16 cellular contexts compared by ENCODE assay signal in genomic region chr12:103102225-103102744, GRCh38.
DNase-seq lines count a peak whose midpoint lies in the region; ATAC-seq and TF ChIP-seq lines count a peak whose summit lies in the region.
"Had no signal": no experiment of that assay in that cellular context is flagged by ENCODE, and none has a peak within 500 bp of the region (broad histone marks: within the 10 kb centered on the region; RNA-seq: fewer than 3 reads in every experiment).

No MANE protein-coding gene starts in this region.

- POLR2A ChIA-PET in HEK293T (lab: Yijun Ruan, JAX), result no interaction called here

- peak overlapping the region; percentile 19 for H3K27ac Mint-ChIP-seq in activated T-helper 2 cell treated with anti-CD3 and anti-CD28 coated beads, Interferon-gamma antibody, Interleukin-2, Interleukin-4, amounts not matched to agents 10 μg/mL and 5 μg/mL and 100 μg/mL, durations not matched to agents 14 hours and 24 hours and 36 hours
- H3K27ac Mint-ChIP-seq: WTC11 had no signal

- H3K9me3 Mint-ChIP-seq in activated T-helper 2 cell treated with anti-CD3 and anti-CD28 coated beads, Interferon-gamma antibody, Interleukin-2, Interleukin-4, amounts not matched to agents 10 μg/mL and 5 μg/mL and 100 μg/mL, durations not matched to agents 14 hours and 24 hours and 36 hours, result peaks cover 3% of the 10 kb centered on the region
- H3K9me3 Mint-ChIP-seq: WTC11 had no signal

- CTCF ChIA-PET in HEK293T (lab: Yijun Ruan, JAX), result no interaction called here

- no peaks in the 10 kb centered on the region for H3K36me3 Mint-ChIP-seq in activated T-helper 2 cell treated with anti-CD3 and anti-CD28 coated beads, Interferon-gamma antibody, Interleukin-2, Interleukin-4, amounts not matched to agents 10 μg/mL and 5 μg/mL and 100 μg/mL, durations not matched to agents 14 hours and 24 hours and 36 hours (ENCODE audit: low read depth)
- H3K36me3 Mint-ChIP-seq: WTC11 had no signal

- ATAC-seq in GM18907 (IDR thresholded peaks at IDR 0.05; ENCODE audit: unreplicated experiment), result peak; percentile 77
- peak; percentile 68 for ATAC-seq in GM21447 (IDR thresholded peaks at IDR 0.05; ENCODE audit: unreplicated experiment)
- peak; percentile 88 for ATAC-seq in HG03045 (IDR thresholded peaks at IDR 0.05; ENCODE audit: unreplicated experiment)
- ATAC-seq: WTC11 had no signal

- no peak for DNase-seq in activated T-helper 2 cell treated with anti-CD3 and anti-CD28 coated beads, Interferon-gamma antibody, Interleukin-2, Interleukin-4, amounts not matched to agents 10 μg/mL and 5 μg/mL and 100 μg/mL, durations not matched to agents 14 hours and 24 hours and 36 hours (ENCODE audit: low spot score)
- DNase-seq in NCI-H774 (lab: John Stamatoyannopoulos, UW) (no peak), HEK293T (ENCODE audit: extremely low spot score) (no peak)
- no peak for DNase-seq in activated CD8-positive, alpha-beta memory T cell treated with anti-CD3 and anti-CD28 coated beads for 24 hours
- DNase-seq: activated naive CD4-positive, alpha-beta T cell treated with anti-CD3 and anti-CD28 coated beads, Interleukin-2, amount 50 U/mL, for 16 hours; foreskin melanocyte; GOT3; KBM-7; NCI-H2171; nucleus accumbens; Right ventricle myocardium superior; stomach had no signal

- H3K4me3 Mint-ChIP-seq in activated T-helper 2 cell treated with anti-CD3 and anti-CD28 coated beads, Interferon-gamma antibody, Interleukin-2, Interleukin-4, amounts not matched to agents 10 μg/mL and 5 μg/mL and 100 μg/mL, durations not matched to agents 14 hours and 24 hours and 36 hours (ENCODE audit: low read depth), result no peak overlapping the region
- H3K4me3 Mint-ChIP-seq: WTC11 had no signal

- intact Hi-C loops in activated T-helper 2 cell treated with anti-CD3 and anti-CD28 coated beads, Interferon-gamma antibody, Interleukin-2, Interleukin-4, amounts not matched to agents 10 μg/mL and 5 μg/mL and 100 μg/mL, durations not matched to agents 14 hours and 24 hours and 36 hours (cut with micrococcal nuclease), result no loop called here

- H3K4me1 Mint-ChIP-seq in activated T-helper 2 cell treated with anti-CD3 and anti-CD28 coated beads, Interferon-gamma antibody, Interleukin-2, Interleukin-4, amounts not matched to agents 10 μg/mL and 5 μg/mL and 100 μg/mL, durations not matched to agents 14 hours and 24 hours and 36 hours (ENCODE audit: low read depth), result peaks cover 3% of the 10 kb centered on the region

- H3K27me3 Mint-ChIP-seq in activated T-helper 2 cell treated with anti-CD3 and anti-CD28 coated beads, Interferon-gamma antibody, Interleukin-2, Interleukin-4, amounts not matched to agents 10 μg/mL and 5 μg/mL and 100 μg/mL, durations not matched to agents 14 hours and 24 hours and 36 hours (ENCODE audit: low read depth), result no peaks in the 10 kb centered on the region

TF ChIP-seq in HEK293T, 16 proteins besides CTCF, POLR2A, EP300 and RAD21:
- TF ChIP-seq TARDBP (IDR thresholded peaks at IDR 0.05) (no peak), BHLHE40 (IDR thresholded peaks at IDR 0.05; ENCODE audit: borderline replicate concordance) (no peak), NFRKB (IDR thresholded peaks at IDR 0.05) (no peak), SP1 (IDR thresholded peaks at IDR 0.05) (no peak), FOXM1 (IDR thresholded peaks at IDR 0.05; ENCODE audit: borderline replicate concordance) (no peak), FOXK2 (IDR thresholded peaks at IDR 0.05) (no peak), ZNF384 (IDR thresholded peaks at IDR 0.05) (no peak), CTBP1 (IDR thresholded peaks at IDR 0.05; ENCODE audit: borderline replicate concordance) (no peak), HDGF (IDR thresholded peaks at IDR 0.05; ENCODE audit: borderline replicate concordance) (no peak), SUZ12 (IDR thresholded peaks at IDR 0.05) (no peak), LEF1 (IDR thresholded peaks at IDR 0.05; ENCODE audit: borderline replicate concordance) (no peak), FOXA1 (IDR thresholded peaks at IDR 0.05) (no peak), PKNOX1 (IDR thresholded peaks at IDR 0.05) (no peak), ARNT (IDR thresholded peaks at IDR 0.05) (no peak), L3MBTL2 (conservative IDR thresholded peaks at IDR 0.05) (no peak), ELF4 (IDR thresholded peaks at IDR 0.05) (no peak)
